Comparison of ENCODE assay signal across 9 cellular contexts in genomic region chr9:73199886-73200285, GRCh38. TPM values are rescaled to one million over a fixed set of nuclear protein-coding genes. Genes with fewer than 3 reads are reported as not detected.
DNase-seq lines count a peak whose midpoint lies in the region; ATAC-seq, FAIRE-seq and TF ChIP-seq lines count a peak whose summit lies in the region.
"Had no signal": no experiment of that assay in that cellular context is flagged by ENCODE, and none has a peak within 500 bp of the region (broad histone marks: within the 10 kb centered on the region; RNA-seq: fewer than 3 reads in every experiment).

No MANE protein-coding gene starts in this region.

- H3K79me1 ChIP-seq in mesendoderm (ENCODE audit: low read length): no peaks in the 10 kb centered on the region

- H3K9ac ChIP-seq in mesendoderm (ENCODE audit: low read length): no peak overlapping the region

- H3K23ac ChIP-seq in mesendoderm (ENCODE audit: low read length): no peak overlapping the region

- H4K8ac ChIP-seq in mesendoderm (ENCODE audit: low read depth, low read length): no peak overlapping the region

- ATAC-seq in HG03159 (IDR thresholded peaks at IDR 0.05; ENCODE audit: unreplicated experiment) (no peak), GM19328 (IDR thresholded peaks at IDR 0.05; ENCODE audit: unreplicated experiment) (no peak)
- ATAC-seq in natural killer cell treated with Interleukin-12 subunit alpha and Interleukin-12 subunit beta and Interleukin-15 and Interleukin-18, amount 100 ng/mL, for 72 hours: no peak

- H3K4ac ChIP-seq in mesendoderm (ENCODE audit: low read depth, low read length): no peak overlapping the region

- FAIRE-seq in G401.6 (lab: Jason Lieb, UNC): peak; percentile 57

- no peak overlapping the region for H2BK15ac ChIP-seq in mesendoderm (replicated peaks; ENCODE audit: low read depth)

- H2BK5ac ChIP-seq in mesendoderm (ENCODE audit: low read length): no peak overlapping the region

- H3K56ac ChIP-seq in mesendoderm (ENCODE audit: low read length): no peak overlapping the region

- no peaks in the 10 kb centered on the region for H3K79me2 ChIP-seq in mesendoderm (ENCODE audit: control insufficient read depth, insufficient read depth, low read length)

- H3K4me3 ChIP-seq in brain microvascular endothelial cell (ENCODE audit: low read depth, low read length) (no peak overlapping the region), mesendoderm (ENCODE audit: low read length) (no peak overlapping the region)
- H3K4me3 ChIP-seq: ascending aorta had no signal

- no peaks in the 10 kb centered on the region for H3K4me1 Mint-ChIP-seq in natural killer cell treated with Interleukin-12 subunit alpha and Interleukin-12 subunit beta and Interleukin-15 and Interleukin-18, amount 100 ng/mL, for 72 hours (ENCODE audit: low read depth in 2 of 2)
- H3K4me1 Mint-ChIP-seq: activated CD4-positive, alpha-beta T cell treated with anti-CD3 and anti-CD28 coated beads, Interleukin-2, amount 10 ng/mL, durations not matched to agents 24 days and 14 days had no signal

- no peak overlapping the region for H3K18ac ChIP-seq in mesendoderm (ENCODE audit: low read length)

- no CpG with 5 or more reads among the region's 10 CpGs for WGBS in mesendoderm (ENCODE audit: extremely low coverage, insufficient coverage, low lambda C conversion rate)

- no peak overlapping the region for H2BK120ac ChIP-seq in mesendoderm (ENCODE audit: low read depth, low read length)

- H3K27ac ChIP-seq in brain microvascular endothelial cell (no peak overlapping the region), mesendoderm (ENCODE audit: low read depth, low read length) (no peak overlapping the region)
- H3K27ac ChIP-seq: ascending aorta had no signal

- in situ Hi-C loops in brain microvascular endothelial cell (cut with HindIII; ENCODE audit: low pct_ligation_motif_present, low sequenced_read_pairs): no loop called here

- H3K4me1 ChIP-seq in mesendoderm (ENCODE audit: control insufficient read depth, low read depth, low read length): no peaks in the 10 kb centered on the region
- H3K4me1 ChIP-seq: ascending aorta had no signal

- DNase-seq in NCI-H2081 (lab: John Stamatoyannopoulos, UW): peak; percentile 70 to 80
- no peak for DNase-seq in brain microvascular endothelial cell
- peak; percentile 35 for DNase-seq in mesendoderm
- DNase-seq in natural killer cell treated with Interleukin-12 subunit alpha and Interleukin-12 subunit beta and Interleukin-15 and Interleukin-18, amount 100 ng/mL, for 72 hours (ENCODE audit: low spot score): no peak
- DNase-seq: activated CD4-positive, alpha-beta T cell treated with anti-CD3 and anti-CD28 coated beads, Interleukin-2, amount 10 ng/mL, durations not matched to agents 24 days and 14 days had no signal

- H3K36me3 Mint-ChIP-seq in natural killer cell treated with Interleukin-12 subunit alpha and Interleukin-12 subunit beta and Interleukin-15 and Interleukin-18, amount 100 ng/mL, for 72 hours: no peaks in the 10 kb centered on the region

- no peak overlapping the region for H3K27ac Mint-ChIP-seq in natural killer cell treated with Interleukin-12 subunit alpha and Interleukin-12 subunit beta and Interleukin-15 and Interleukin-18, amount 100 ng/mL, for 72 hours
- H3K27ac Mint-ChIP-seq: activated CD4-positive, alpha-beta T cell treated with anti-CD3 and anti-CD28 coated beads, Interleukin-2, amount 10 ng/mL, durations not matched to agents 24 days and 14 days had no signal

- H3K9me3 Mint-ChIP-seq in natural killer cell treated with Interleukin-12 subunit alpha and Interleukin-12 subunit beta and Interleukin-15 and Interleukin-18, amount 100 ng/mL, for 72 hours: no peaks in the 10 kb centered on the region
- H3K9me3 Mint-ChIP-seq: activated CD4-positive, alpha-beta T cell treated with anti-CD3 and anti-CD28 coated beads, Interleukin-2, amount 10 ng/mL, durations not matched to agents 24 days and 14 days had no signal

- H3K36me3 ChIP-seq in brain microvascular endothelial cell (replicated peaks) (no peaks in the 10 kb centered on the region), mesendoderm (ENCODE audit: control insufficient read depth, insufficient read depth, low read length) (no peaks in the 10 kb centered on the region)
- H3K36me3 ChIP-seq: ascending aorta had no signal

- H3K27me3 Mint-ChIP-seq in natural killer cell treated with Interleukin-12 subunit alpha and Interleukin-12 subunit beta and Interleukin-15 and Interleukin-18, amount 100 ng/mL, for 72 hours: peaks cover 14 to 22% of the 10 kb centered on the region in 2 donors

- no peaks in the 10 kb centered on the region for H3K27me3 ChIP-seq in brain microvascular endothelial cell (replicated peaks)
- H3K27me3 ChIP-seq in mesendoderm (ENCODE audit: insufficient read depth, low read length, poor library complexity): no peaks in the 10 kb centered on the region
- H3K27me3 ChIP-seq: ascending aorta had no signal

- H3K4me3 Mint-ChIP-seq in natural killer cell treated with Interleukin-12 subunit alpha and Interleukin-12 subunit beta and Interleukin-15 and Interleukin-18, amount 100 ng/mL, for 72 hours: no peak overlapping the region
- H3K4me3 Mint-ChIP-seq: activated CD4-positive, alpha-beta T cell treated with anti-CD3 and anti-CD28 coated beads, Interleukin-2, amount 10 ng/mL, durations not matched to agents 24 days and 14 days had no signal

- no peak overlapping the region for H3K4me2 ChIP-seq in mesendoderm (ENCODE audit: low read length)

- peak; percentile 53 for TF ChIP-seq CTCF in brain microvascular endothelial cell (IDR thresholded peaks at IDR 0.05; ENCODE audit: low read depth, low read length, missing control alignments)

- H2AK5ac ChIP-seq in mesendoderm (ENCODE audit: low read length): no peak overlapping the region

- H4K5ac ChIP-seq in mesendoderm (ENCODE audit: low read length): no peak overlapping the region

RNA-seq across cellular contexts. Expression of gene ANXA1, which starts 48.2 kb away (rescaled TPM):
- 43.8 TPM for polyA plus RNA-seq in mesendoderm (2013, experiment 1 of 2)
- polyA plus RNA-seq in mesendoderm (2013, experiment 2 of 2): 48.2 TPM
- total RNA-seq in natural killer cell treated with Interleukin-12 subunit alpha and Interleukin-12 subunit beta and Interleukin-15 and Interleukin-18, amount 100 ng/mL, for 72 hours: 10 to 100 TPM; 26.4 to 37.0 TPM

Comparison
In these comparisons a context has a peak if more than half of its experiments do, and no peak if none do; other contexts are left out.
1. DNase-seq: peak in NCI-H2081 (2 of 2) and mesendoderm (single experiment); none in brain microvascular endothelial cell (single experiment) and natural killer cell treated with Interleukin-12 subunit alpha and Interleukin-12 subunit beta and Interleukin-15 and Interleukin-18, amount 100 ng/mL, for 72 hours (single experiment).